Comparison of ENCODE assay signal across 8 cellular contexts in genomic region chr22:45163417-45164216, GRCh38. TPM values are rescaled to one million over a fixed set of nuclear protein-coding genes. Genes with fewer than 3 reads are reported as not detected.
A peak's percentile ranks its signal among the peaks of the same experiment; 100 is the strongest.
DNase-seq lines count a peak whose midpoint lies in the region; ATAC-seq and TF ChIP-seq lines count a peak whose summit lies in the region.

TSS of gene NUP50 (plus strand) at chr22:45163925. CDS start at chr22:45168178, 4,253 bp downstream.

- peaks cover 15 to 33% (median 27%) of the 10 kb centered on the region in 3 donors for H3K4me1 Mint-ChIP-seq in IgD-negative memory B cell

- no peak for TF ChIP-seq CTCF in epithelial cell of proximal tubule (conservative IDR thresholded peaks at IDR 0.05; ENCODE audit: low read depth, low read length)

- DNase-seq in DMS114 treated with DMSO at 0.1 percent for 48 hours (lab: John Stamatoyannopoulos, UW; ENCODE audit: unreplicated experiment) (peak; percentile 94), OCI-M2 (lab: John Stamatoyannopoulos, UW; ENCODE audit: unreplicated experiment) (peak; percentile 30), activated T-cell treated with anti-CD3 and anti-CD28 coated beads for 4 hours (peak; percentile 93), epithelial cell of proximal tubule (ENCODE audit: low read depth) (no peak)
- DNase-seq in stimulated activated CD8-positive, alpha-beta memory T cell treated with anti-CD3 and anti-CD28 coated beads, Interleukin-4, amount 100 ng/mL, for 48 hours, result peak; percentile 95

- H3K36me3 Mint-ChIP-seq in IgD-negative memory B cell, result no peaks in the 10 kb centered on the region

- no peaks in the 10 kb centered on the region for H3K27me3 Mint-ChIP-seq in IgD-negative memory B cell

- H3K9ac ChIP-seq in mucosa of rectum (ENCODE audit: low read depth in 1 of 2, low read length in 2 of 2), result peak within 1 kb of the TSS; percentile 72 to 88

- peak within 1 kb of the TSS; percentile 92 for H3K4me3 ChIP-seq in epithelial cell of proximal tubule (ENCODE audit: low read depth, low read length)
- H3K4me3 ChIP-seq in mucosa of rectum (ENCODE audit: low read length in 2 of 2), result peak within 1 kb of the TSS; percentile 76 to 84

- peaks cover 11 to 39% of the 10 kb centered on the region in 2 donors for H3K4me1 ChIP-seq in mucosa of rectum (ENCODE audit: control insufficient read depth in 2 of 2, insufficient read depth in 2 of 2, low read length in 2 of 2)

- no peaks in the 10 kb centered on the region for H3K9me3 Mint-ChIP-seq in IgD-negative memory B cell

- peak; percentile 73 for ATAC-seq in GM21528 (IDR thresholded peaks at IDR 0.05; ENCODE audit: low FRiP score, unreplicated experiment)

- no peaks in the 10 kb centered on the region for H3K27me3 ChIP-seq in mucosa of rectum (ENCODE audit: control insufficient read depth in 2 of 2, insufficient read depth in 2 of 2, low read length in 2 of 2)

- H3K4me3 Mint-ChIP-seq in IgD-negative memory B cell, result peak within 1 kb of the TSS; percentile 94 to 98 (median 98)

- peak within 1 kb of the TSS; percentile 93 to 96 (median 96) for H3K27ac Mint-ChIP-seq in IgD-negative memory B cell

- H3K36me3 ChIP-seq in mucosa of rectum (ENCODE audit: control insufficient read depth in 2 of 2, insufficient read depth in 2 of 2, low read length in 2 of 2), result peaks cover 7 to 12% of the 10 kb centered on the region in 2 donors

- H3K27ac ChIP-seq in mucosa of rectum (ENCODE audit: low read depth in 2 of 2, low read length in 2 of 2), result peak within 1 kb of the TSS; percentile 84 to 85

- no peaks in the 10 kb centered on the region for H3K9me3 ChIP-seq in mucosa of rectum (ENCODE audit: control insufficient read depth in 2 of 2, low read length in 2 of 2)

RNA-seq across cellular contexts. Expression of gene NUP50, which starts in this region (rescaled TPM):
- 43.9 TPM for polyA plus RNA-seq in IgD-negative memory B cell
- 60.8 and 78.2 TPM in 2 replicates for total RNA-seq in epithelial cell of proximal tubule
